ENCODE assay signal across 9 cellular contexts in the genomic region with DNA sequence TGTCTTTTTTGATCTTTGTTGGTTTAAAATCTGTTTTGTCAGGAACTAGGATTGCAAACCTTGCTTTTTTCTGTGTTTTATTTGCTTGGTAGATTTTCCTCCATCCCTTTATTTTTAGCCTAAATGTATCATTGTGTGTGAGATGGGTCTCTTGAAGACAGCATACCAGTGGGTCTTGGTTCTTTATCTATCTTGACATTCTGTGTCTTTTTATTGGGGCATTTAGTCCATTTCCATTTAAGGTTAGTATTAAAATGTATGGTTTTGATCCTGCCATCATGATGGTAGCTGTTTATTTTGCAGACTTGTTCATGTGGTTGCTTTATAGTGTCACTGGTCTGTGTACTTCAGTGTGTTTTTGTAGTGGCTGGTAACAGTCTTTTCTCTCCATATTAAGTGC.
"Had no signal": no experiment of that assay in that cellular context is flagged by ENCODE, and none has a peak within 500 bp of the region (broad histone marks: within the 10 kb centered on the region; RNA-seq: fewer than 3 reads in every experiment).

No MANE protein-coding gene starts in this region.

- H3K36me3 ChIP-seq: WERI-Rb-1 had no signal

- ATAC-seq: activated CD4-positive, alpha-beta T cell treated with anti-CD3 and anti-CD28 coated beads for 36 hours; activated CD4-positive, CD25-positive, alpha-beta regulatory T cell treated with anti-CD3 and anti-CD28 coated beads, Interleukin-2, amount 50 U/mL, for 24 hours; activated CD8-positive, alpha-beta memory T cell treated with anti-CD3 and anti-CD28 coated beads, Interleukin-2, amount 10 ng/mL, durations not matched to agents 7 days and 5 days; activated CD8-positive, alpha-beta T cell treated with anti-CD3 and anti-CD28 coated beads for 36 hours; activated CD8-positive, alpha-beta T cell treated with anti-CD3 and anti-CD28 coated beads, Interleukin-2, amount 10 ng/mL, durations not matched to agents 7 days and 5 days; T-helper 17 cell; WTC11 had no signal

- H3K27ac ChIP-seq: VCaP, WERI-Rb-1 had no signal
